ENCODE assay signal across 8 cellular contexts in genomic region chr22:21816787-21817496, GRCh38. TPM values are rescaled to one million over a fixed set of nuclear protein-coding genes. Genes with fewer than 3 reads are reported as not detected.
DNase-seq lines count a peak whose midpoint lies in the region; ATAC-seq, FAIRE-seq and TF ChIP-seq lines count a peak whose summit lies in the region.

No MANE protein-coding gene starts in this region.

- peaks cover 3 to 8% (median 4%) of the 10 kb centered on the region in 3 donors for H3K27me3 Mint-ChIP-seq in immature natural killer cell (ENCODE audit: low read depth in 3 of 3)

- DNase-seq in ACHN (peak; percentile 74), GM18507 (ENCODE audit: extremely low spot score, insufficient read length, low read depth) (peak; percentile 55), NOMO-1 treated with dmso at 0.1 percent for 144 hours (lab: John Stamatoyannopoulos, UW; ENCODE audit: unreplicated experiment) (peak; percentile 77), ascending aorta (ENCODE audit: low spot score in 2 of 2) (no peak), immature natural killer cell (peak; percentile 68 to 77 (median 77)), ovary (no peak)
- DNase-seq in stimulated activated effector memory CD8-positive, alpha-beta T cell treated with anti-CD3 and anti-CD28 coated beads, Interleukin-12 subunit alpha, Interleukin-12 subunit beta, amount 100 ng/mL, for 72 hours (ENCODE audit: low spot score in 2 of 2) = peak; percentile 10 to 64

- no peaks in the 10 kb centered on the region for H3K36me3 Mint-ChIP-seq in immature natural killer cell
- peaks cover 26% of the 10 kb centered on the region for H3K36me3 Mint-ChIP-seq in stimulated activated effector memory CD8-positive, alpha-beta T cell treated with anti-CD3 and anti-CD28 coated beads, Interleukin-12 subunit alpha, Interleukin-12 subunit beta, amount 100 ng/mL, for 72 hours

- 59 to 66% (median 60%) methylated on average over 10 of the region's 10 CpGs for WGBS in ovary, 3 donors

- peak overlapping the region; percentile 61 to 87 (median 73) for H3K4me3 Mint-ChIP-seq in immature natural killer cell
- peak overlapping the region; percentile 67 for H3K4me3 Mint-ChIP-seq in stimulated activated effector memory CD8-positive, alpha-beta T cell treated with anti-CD3 and anti-CD28 coated beads, Interleukin-12 subunit alpha, Interleukin-12 subunit beta, amount 100 ng/mL, for 72 hours

- no peak for TF ChIP-seq EP300 in ovary (IDR thresholded peaks at IDR 0.05)

- H3K9me3 Mint-ChIP-seq in immature natural killer cell = no peaks in the 10 kb centered on the region
- no peaks in the 10 kb centered on the region for H3K9me3 Mint-ChIP-seq in stimulated activated effector memory CD8-positive, alpha-beta T cell treated with anti-CD3 and anti-CD28 coated beads, Interleukin-12 subunit alpha, Interleukin-12 subunit beta, amount 100 ng/mL, for 72 hours

- TF ChIP-seq CTCF in ascending aorta (IDR thresholded peaks at IDR 0.05) = no peak
- no peak for TF ChIP-seq CTCF in ovary (IDR thresholded peaks at IDR 0.05)

- H3K27ac ChIP-seq in ascending aorta (peak overlapping the region; percentile 67 to 78), ovary (no peak overlapping the region)

- peaks cover 84 to 94% of the 10 kb centered on the region in 2 donors for H3K4me1 Mint-ChIP-seq in immature natural killer cell
- peaks cover 73% of the 10 kb centered on the region for H3K4me1 Mint-ChIP-seq in stimulated activated effector memory CD8-positive, alpha-beta T cell treated with anti-CD3 and anti-CD28 coated beads, Interleukin-12 subunit alpha, Interleukin-12 subunit beta, amount 100 ng/mL, for 72 hours

- H3K27ac Mint-ChIP-seq in immature natural killer cell = peak overlapping the region; percentile 94 to 99 (median 96)
- H3K27ac Mint-ChIP-seq in stimulated activated effector memory CD8-positive, alpha-beta T cell treated with anti-CD3 and anti-CD28 coated beads, Interleukin-12 subunit alpha, Interleukin-12 subunit beta, amount 100 ng/mL, for 72 hours = peak overlapping the region; percentile 97

- ATAC-seq in stimulated activated effector memory CD8-positive, alpha-beta T cell treated with anti-CD3 and anti-CD28 coated beads, Interleukin-12 subunit alpha, Interleukin-12 subunit beta, amount 100 ng/mL, for 72 hours = peak; percentile 95
- ATAC-seq in HG02763 (IDR thresholded peaks at IDR 0.05; ENCODE audit: unreplicated experiment) = no peak

- H3K36me3 ChIP-seq in ascending aorta (no peaks in the 10 kb centered on the region), ovary (no peaks in the 10 kb centered on the region)

- no peak for TF ChIP-seq POLR2A in ovary (IDR thresholded peaks at IDR 0.05)

- no peaks in the 10 kb centered on the region for H3K9me3 ChIP-seq in ascending aorta
- no peaks in the 10 kb centered on the region for H3K9me3 ChIP-seq in ovary

- no peak overlapping the region for H3K4me3 ChIP-seq in ascending aorta
- H3K4me3 ChIP-seq in ovary = no peak overlapping the region

- H3K27me3 ChIP-seq in ascending aorta (no peaks in the 10 kb centered on the region), ovary (no peaks in the 10 kb centered on the region)

- intact Hi-C loops in ascending aorta (cut with DNase I) (loop anchor here (2.0 to 5.0 kb wide), 2 partner anchors 20 to 50 kb away; partner anchors contain the start of gene MAPK1), ovary (cut with DNase I) (no loop called here)

- in situ Hi-C loops in ACHN (cut with HindIII; ENCODE audit: low pct_ligation_motif_present, low pct_unique_long_range_greater_than_20kb, low sequenced_read_pairs) = no loop called here

- H3K4me1 ChIP-seq in ascending aorta = peaks cover 0 to 21% of the 10 kb centered on the region in 2 donors
- H3K4me1 ChIP-seq in ovary (ENCODE audit: insufficient read depth) = peaks cover 5% of the 10 kb centered on the region

- FAIRE-seq in GM18507 (lab: Jason Lieb, UNC) = peak; percentile 71

RNA-seq across cellular contexts. Expression of gene MAPK1, which starts 50.5 kb away (rescaled TPM):
- total RNA-seq in ascending aorta (43.3 TPM), ovary (100 to 1,000 TPM in 3 of 7 donors, 10 to 100 TPM in 4; 37.1 to 125 (median 98.1) TPM)
- polyA plus RNA-seq in immature natural killer cell (100 to 1,000 TPM; 151 to 168 (median 162) TPM), ovary (100 to 1,000 TPM in 1 of 2 donors, 10 to 100 TPM in 1; 12.3 to 102 TPM)

Comparison
In these comparisons a context has a peak if more than half of its experiments do, and no peak if none do; other contexts are left out.
1. DNase-seq: peak in ACHN (single experiment), GM18507 (single experiment), NOMO-1 treated with dmso at 0.1 percent for 144 hours (single experiment), immature natural killer cell (3 of 3) and stimulated activated effector memory CD8-positive, alpha-beta T cell treated with anti-CD3 and anti-CD28 coated beads, Interleukin-12 subunit alpha, Interleukin-12 subunit beta, amount 100 ng/mL, for 72 hours (2 of 2); none in ascending aorta (0 of 2) and ovary (0 of 5).
2. H3K27ac ChIP-seq: peak in ascending aorta (2 of 2); none in ovary (0 of 2).